In genomic region chr1:172748201-172748600, GRCh38 we compare ENCODE assay signal across 28 cellular contexts.
"Had no signal": no experiment of that assay in that cellular context is flagged by ENCODE, and none has a peak within 500 bp of the region (broad histone marks: within the 10 kb centered on the region; RNA-seq: fewer than 3 reads in every experiment).

No MANE protein-coding gene starts in this region.

- H3K27me3 Mint-ChIP-seq: effector memory CD8-positive, alpha-beta T cell had no signal

- DNase-seq: colonic mucosa; cortex of kidney; dermis blood vessel endothelial cell; dorsolateral prefrontal cortex; effector CD4-positive, alpha-beta T cell; effector CD8-positive, alpha-beta T cell; effector memory CD8-positive, alpha-beta T cell; endodermal cell; erythroblast; esophagus squamous epithelium; foreskin fibroblast; foreskin keratinocyte; foreskin melanocyte; gastrocnemius medialis; glutamatergic neuron; head of caudate nucleus; heart left ventricle; heart right ventricle had no signal

- H3K4me3 ChIP-seq: colonic mucosa, coronary artery, dorsolateral prefrontal cortex, esophagus muscularis mucosa, esophagus squamous epithelium, gastrocnemius medialis, gastroesophageal sphincter, heart left ventricle, heart right ventricle had no signal

- H3K4me1 ChIP-seq: gastrocnemius medialis had no signal

- H3K36me3 ChIP-seq: colonic mucosa, esophagus muscularis mucosa, esophagus squamous epithelium, gastrocnemius medialis, gastroesophageal sphincter, heart left ventricle, heart right ventricle had no signal

- H3K27ac ChIP-seq: colonic mucosa, coronary artery, dorsolateral prefrontal cortex, epithelial cell of prostate, esophagus muscularis mucosa, esophagus squamous epithelium, foreskin keratinocyte, gastrocnemius medialis, gastroesophageal sphincter, heart left ventricle, heart right ventricle had no signal

- H3K9me3 Mint-ChIP-seq: dendritic cell treated with granulocyte-macrophage colony-stimulating factor and Interleukin-4, amounts not matched to agents 40 ng/mL and 50 ng/mL, for 4 days; effector memory CD8-positive, alpha-beta T cell; endodermal cell had no signal

- H3K27me3 ChIP-seq: colonic mucosa, esophagus muscularis mucosa, esophagus squamous epithelium, gastrocnemius medialis, gastroesophageal sphincter, heart left ventricle had no signal

- FAIRE-seq: colon, endometrium, endothelial cell of umbilical vein, frontal cortex had no signal

- H3K9me3 ChIP-seq: colonic mucosa, esophagus muscularis mucosa, esophagus squamous epithelium, gastrocnemius medialis, gastroesophageal sphincter, heart left ventricle, heart right ventricle had no signal

- H3K4me3 Mint-ChIP-seq: dendritic cell treated with granulocyte-macrophage colony-stimulating factor and Interleukin-4, amounts not matched to agents 40 ng/mL and 50 ng/mL, for 4 days; effector memory CD8-positive, alpha-beta T cell; endodermal cell had no signal

- ATAC-seq: effector memory CD8-positive, alpha-beta T cell; esophagus mucosa; foreskin keratinocyte; gastrocnemius medialis; gastroesophageal sphincter; heart left ventricle; heart right ventricle had no signal

- H3K27ac Mint-ChIP-seq: dendritic cell treated with granulocyte-macrophage colony-stimulating factor and Interleukin-4, amounts not matched to agents 40 ng/mL and 50 ng/mL, for 4 days; endodermal cell had no signal
